ENCODE assay signal across 11 cellular contexts in genomic region chr10:75788394-75789205, GRCh38.
DNase-seq lines count a peak whose midpoint lies in the region; ATAC-seq and TF ChIP-seq lines count a peak whose summit lies in the region.
"Had no signal": no experiment of that assay in that cellular context is flagged by ENCODE, and none has a peak within 500 bp of the region (broad histone marks: within the 10 kb centered on the region; RNA-seq: fewer than 3 reads in every experiment).

No MANE protein-coding gene starts in this region.

- H3K27ac ChIP-seq in angular gyrus (ENCODE audit: low read depth, low read length) = peak overlapping the region; percentile 87
- no peak overlapping the region for H3K27ac ChIP-seq in osteoblast (ENCODE audit: low read depth, low read length)

- H3K36me3 ChIP-seq in osteoblast (ENCODE audit: insufficient read depth, low read length) = no peaks in the 10 kb centered on the region

- no peak for TF ChIP-seq CTCF in osteoblast (IDR thresholded peaks at IDR 0.05; ENCODE audit: extremely low read depth, low read depth, low read length)

- H3K27me3 ChIP-seq in osteoblast (ENCODE audit: insufficient read depth, low read length) = no peaks in the 10 kb centered on the region

- H4K20me1 ChIP-seq in osteoblast (ENCODE audit: insufficient read depth, low read length) = no peaks in the 10 kb centered on the region

- H3K27me3 Mint-ChIP-seq in T-cell = peaks cover 5 to 6% of the 10 kb centered on the region in 2 donors

- no peaks in the 10 kb centered on the region for H3K79me2 ChIP-seq in osteoblast (ENCODE audit: insufficient read depth, low read length)

- no peaks in the 10 kb centered on the region for H3K4me1 Mint-ChIP-seq in T-cell

- no peaks in the 10 kb centered on the region for H3K36me3 Mint-ChIP-seq in T-cell

- ATAC-seq in HG03097 (IDR thresholded peaks at IDR 0.05; ENCODE audit: low FRiP score, unreplicated experiment) (no peak), T-cell (replicated peaks in 1 of 4) (no peak)

- H3K4me3 Mint-ChIP-seq in T-cell = no peak overlapping the region

- H3K4me2 ChIP-seq in osteoblast (ENCODE audit: insufficient read depth, low read length) = peak overlapping the region; percentile 70
- H3K4me2 ChIP-seq: SK-N-SH had no signal

- peaks cover 10% of the 10 kb centered on the region for H3K4me1 ChIP-seq in osteoblast (ENCODE audit: insufficient read depth, low read length)

- H3K9me3 ChIP-seq in osteoblast (ENCODE audit: low read depth, low read length) = no peaks in the 10 kb centered on the region
- H3K9me3 ChIP-seq: SK-N-SH had no signal

- no peaks in the 10 kb centered on the region for H3K9me3 Mint-ChIP-seq in T-cell

- H3K4me3 ChIP-seq in osteoblast (ENCODE audit: insufficient read depth, low read length) = peak overlapping the region; percentile 51

- H2AFZ ChIP-seq in osteoblast (ENCODE audit: low read length) = peak overlapping the region; percentile 67

- CTCF ChIA-PET in T-cell (lab: Charles Lee) = no interaction called here

- H3K27ac Mint-ChIP-seq in T-cell = no peak overlapping the region

- POLR2A ChIA-PET in T-cell (lab: Charles Lee) = no interaction called here

- peak; percentile 18 for DNase-seq in AG08396 (ENCODE audit: low spot score)
- DNase-seq in glomerular visceral epithelial cell (ENCODE audit: extremely low spot score) = peak; percentile 30
- peak; percentile 76 for DNase-seq in osteoblast (ENCODE audit: insufficient read length, low spot score, missing footprints)
- DNase-seq in NCI-H2227 treated with DMSO at 0.1 percent for 48 hours (lab: John Stamatoyannopoulos, UW) = no peak
- DNase-seq in T-cell = no peak
- DNase-seq in stimulated activated CD4-positive, alpha-beta T cell treated with anti-CD3 and anti-CD28 coated beads, Interleukin-2, amount 100 ng/mL, for 48 hours = no peak
- DNase-seq: AML-193, NCI-H2081, SK-N-SH had no signal

Comparison
In these comparisons a context has a peak if more than half of its experiments do, and no peak if none do; other contexts are left out.
1. DNase-seq: peak in AG08396 (single experiment), glomerular visceral epithelial cell (single experiment) and osteoblast (single experiment); none in NCI-H2227 treated with DMSO at 0.1 percent for 48 hours (single experiment), T-cell (0 of 34) and stimulated activated CD4-positive, alpha-beta T cell treated with anti-CD3 and anti-CD28 coated beads, Interleukin-2, amount 100 ng/mL, for 48 hours (0 of 2).